Comparison of ENCODE assay signal across 22 cellular contexts in the genomic region with DNA sequence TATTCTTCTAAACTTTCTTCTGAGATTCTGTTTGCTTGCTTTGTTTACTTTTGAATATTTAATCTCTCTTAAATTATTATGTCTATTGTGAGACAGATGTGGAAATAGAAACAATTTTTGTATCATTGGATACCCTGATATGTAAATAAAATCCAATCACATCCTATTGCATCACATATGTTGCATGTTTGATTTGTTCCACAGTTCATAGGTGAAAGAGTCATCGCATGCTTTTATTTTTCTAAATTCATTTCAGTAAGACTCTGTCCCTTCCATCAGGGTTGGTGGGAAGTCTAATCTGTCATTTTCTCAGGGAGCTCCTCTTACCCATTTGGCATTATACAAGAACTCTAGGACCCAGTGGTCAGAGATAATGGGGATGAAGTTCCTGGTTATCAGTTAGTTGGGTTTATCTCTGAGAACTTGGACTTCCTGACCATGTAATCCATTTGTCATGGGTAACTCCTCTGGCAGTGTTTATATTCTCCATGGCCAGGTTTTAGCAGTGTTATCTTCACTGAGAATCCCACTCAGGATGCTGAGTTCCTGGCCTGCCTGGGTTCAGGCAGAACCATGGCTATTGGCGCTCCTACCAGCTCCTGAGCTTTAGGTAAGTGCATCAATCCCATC.
DNase-seq lines count a peak whose midpoint lies in the region; ATAC-seq, FAIRE-seq and TF ChIP-seq lines count a peak whose summit lies in the region.
"Had no signal": no experiment of that assay in that cellular context is flagged by ENCODE, and none has a peak within 500 bp of the region (broad histone marks: within the 10 kb centered on the region; RNA-seq: fewer than 3 reads in every experiment).

No MANE protein-coding gene starts in this region.

- ATAC-seq in K562: peak; percentile 72
- ATAC-seq: PC-3 had no signal

- CTCF ChIA-PET in K562 (lab: Yijun Ruan, JAX; ENCODE audit: low intra/inter-chr PET ratio): no interaction called here
- CTCF ChIA-PET in SK-N-SH (lab: Yijun Ruan, JAX): interaction anchor here (0.6 to 5.3 kb wide), 3 partner anchors 8 to 128 kb away, joined by 3 to 24 read pairs (median 3); no protein-coding TSS in a partner anchor

- no peaks in the 10 kb centered on the region for H3K9me3 ChIP-seq in SJCRH30 (replicated peaks)
- H3K9me3 ChIP-seq in K562 (replicated peaks; ENCODE audit: control insufficient read depth, insufficient read depth, low read depth, low read length): no peaks in the 10 kb centered on the region
- H3K9me3 ChIP-seq in adrenal gland (replicated peaks in 1 of 3): no peaks in the 10 kb centered on the region
- no peaks in the 10 kb centered on the region for H3K9me3 ChIP-seq in SK-N-SH
- H3K9me3 ChIP-seq in hepatocyte (ENCODE audit: low read depth): no peaks in the 10 kb centered on the region
- H3K9me3 ChIP-seq: BE2C had no signal

- WGBS in K562 (ENCODE audit: insufficient coverage, low coverage, missing lambda C conversion rate): 10% methylated on average over 2 of the region's 2 CpGs
- no CpG with 5 or more reads among the region's 2 CpGs for WGBS in mesendoderm (ENCODE audit: extremely low coverage, insufficient coverage, low lambda C conversion rate)
- WGBS in adrenal gland, 4 donors: 92 to 98% (median 98%) methylated on average over 2 of the region's 2 CpGs
- WGBS in SK-N-SH (ENCODE audit: low lambda C conversion rate): 93% methylated on average over 2 of the region's 2 CpGs
- 100% methylated on average over 2 of the region's 2 CpGs for WGBS in hepatocyte (ENCODE audit: low lambda C conversion rate, missing lambda C conversion rate)

- peak; percentile 58; the same call in 1 of the 2 replicates for TF ChIP-seq EP300 in K562 (IDR thresholded peaks at IDR 0.05; ENCODE audit: low read length)
- TF ChIP-seq EP300 in SK-N-SH (IDR thresholded peaks at IDR 0.05; ENCODE audit: borderline replicate concordance in 1 of 2, low read depth in 1 of 2, low read length in 1 of 2): no peak

- H3K4ac ChIP-seq in mesendoderm (ENCODE audit: low read depth, low read length): no peak overlapping the region

- BruUV-seq in K562 (replicated peaks; lab: Mats Ljungman, UMichigan): no TSS peak

- H2BK5ac ChIP-seq in mesendoderm (ENCODE audit: low read length): no peak overlapping the region

- H3K4me2 ChIP-seq in K562 (ENCODE audit: insufficient read depth, low read length) (peak overlapping the region; percentile 43; the same call in 1 of the 2 replicates), mesendoderm (ENCODE audit: low read length) (no peak overlapping the region), SK-N-SH (no peak overlapping the region), hepatocyte (no peak overlapping the region)

- H2AFZ ChIP-seq in K562 (ENCODE audit: low read depth, low read length) (peak overlapping the region; percentile 51; the same call in 1 of the 2 replicates), SK-N-SH (ENCODE audit: low read depth) (no peak overlapping the region), hepatocyte (no peak overlapping the region)

- H3K27ac ChIP-seq in SJCRH30 (peak overlapping the region; percentile 99), K562 (ENCODE audit: extremely low read depth, low read depth, low read length) (no peak overlapping the region), mesendoderm (ENCODE audit: low read depth, low read length) (no peak overlapping the region), adrenal gland (peak overlapping the region in 1 of 5 donors; percentile 10), SK-N-SH (ENCODE audit: low read depth in 2 of 2, low read length in 1 of 2) (no peak overlapping the region), hepatocyte (no peak overlapping the region)
- H3K27ac ChIP-seq: HL-60, SK-N-MC had no signal

- H2AK5ac ChIP-seq in mesendoderm (ENCODE audit: low read length): no peak overlapping the region

- no peak overlapping the region for H3K56ac ChIP-seq in mesendoderm (ENCODE audit: low read length)

- no peaks in the 10 kb centered on the region for H3K79me1 ChIP-seq in mesendoderm (ENCODE audit: low read length)

- intact Hi-C loops in K562 (cut with micrococcal nuclease): no loop called here
- intact Hi-C loops in adrenal gland (cut with DNase I): no loop called here

- POLR2A ChIA-PET in K562 (lab: Yijun Ruan, JAX) (interaction anchor here (0.7 to 1.0 kb wide), 3 partner anchors 19 to 54 kb away, joined by 4 to 5 read pairs (median 4); no protein-coding TSS in a partner anchor), SK-N-SH (lab: Yijun Ruan, JAX) (no interaction called here)

- no peak overlapping the region for H3K9ac ChIP-seq in K562 (ENCODE audit: insufficient read depth in 1 of 2, low read depth in 2 of 2, low read length in 2 of 2)
- no peak overlapping the region for H3K9ac ChIP-seq in mesendoderm (ENCODE audit: low read length)
- H3K9ac ChIP-seq in SK-N-SH: no peak overlapping the region

- TF ChIP-seq POLR2A in K562 (conservative IDR thresholded peaks at IDR 0.05) (no peak), adrenal gland (IDR thresholded peaks at IDR 0.05) (no peak)

- H4K20me1 ChIP-seq in K562 (replicated peaks; ENCODE audit: control insufficient read depth, insufficient read depth, low read length): no peaks in the 10 kb centered on the region
- no peaks in the 10 kb centered on the region for H4K20me1 ChIP-seq in SK-N-SH (ENCODE audit: insufficient read depth)
- no peaks in the 10 kb centered on the region for H4K20me1 ChIP-seq in hepatocyte (ENCODE audit: insufficient read depth, poor library complexity, severe bottlenecking)

- no peaks in the 10 kb centered on the region for H3F3A ChIP-seq in SK-N-SH (replicated peaks; ENCODE audit: insufficient read depth)

- H4K5ac ChIP-seq in mesendoderm (ENCODE audit: low read length): no peak overlapping the region

- H3K79me2 ChIP-seq in K562 (ENCODE audit: control insufficient read depth, insufficient read depth, low read length) (no peaks in the 10 kb centered on the region), mesendoderm (ENCODE audit: control insufficient read depth, insufficient read depth, low read length) (no peaks in the 10 kb centered on the region), SK-N-SH (ENCODE audit: insufficient read depth) (no peaks in the 10 kb centered on the region), hepatocyte (no peaks in the 10 kb centered on the region)

- in situ Hi-C loops in K562 (cut with MboI): no loop called here

- peak; percentile 48 for DNase-seq in CMK (ENCODE audit: low read depth)
- DNase-seq in SJCRH30: peak; percentile 72 to 96
- DNase-seq in K562 (ENCODE audit: extremely low read depth in 1 of 4, low spot score in 3 of 4): peak in 2 of 4 experiments; percentile 39 to 58
- DNase-seq in mesendoderm: peak; percentile 64
- no peak for DNase-seq in adrenal gland
- no peak for DNase-seq in SK-N-SH
- DNase-seq in cortex of kidney (lab: John Stamatoyannopoulos, UW): no peak
- DNase-seq in hepatocyte (ENCODE audit: low spot score): no peak
- DNase-seq: BE2C, DMS79, GOT3, HCEC 1CT, MV-4-11, NCI-H1694, NCI-H2081 treated with DMSO at 0.1 percent for 48 hours, NCI-H446 treated with DMSO at 0.1 percent for 48 hours, NCI-H526 treated with DMSO at 0.1 percent for 48 hours, PC-3, Right ventricle myocardium superior had no signal

- H4K8ac ChIP-seq in mesendoderm (ENCODE audit: low read depth, low read length): no peak overlapping the region

- no peaks in the 10 kb centered on the region for H3K9me2 ChIP-seq in SK-N-SH
- H3K9me2 ChIP-seq in hepatocyte (replicated peaks; ENCODE audit: insufficient read depth): no peaks in the 10 kb centered on the region

- no peaks in the 10 kb centered on the region for H3K9me1 ChIP-seq in K562 (ENCODE audit: control insufficient read depth, insufficient read depth, low read length)

- H3K23ac ChIP-seq in mesendoderm (ENCODE audit: low read length): no peak overlapping the region

- H3K4me3 ChIP-seq in SJCRH30: peak overlapping the region; percentile 51
- no peak overlapping the region for H3K4me3 ChIP-seq in K562
- H3K4me3 ChIP-seq in mesendoderm (ENCODE audit: low read length): no peak overlapping the region
- no peak overlapping the region for H3K4me3 ChIP-seq in adrenal gland
- H3K4me3 ChIP-seq in SK-N-SH (ENCODE audit: low read depth in 2 of 2, low read length in 1 of 2): no peak overlapping the region
- H3K4me3 ChIP-seq in hepatocyte: no peak overlapping the region
- H3K4me3 ChIP-seq: SK-N-MC had no signal

- H3K4me1 ChIP-seq in SJCRH30 (peaks cover 24% of the 10 kb centered on the region), K562 (replicated peaks in 1 of 2; ENCODE audit: control insufficient read depth in 2 of 2, insufficient read depth in 2 of 2, low read length in 2 of 2) (peaks cover 0 to 14% of the 10 kb centered on the region in 2 experiments; a peak in 3 of 5 replicates), mesendoderm (ENCODE audit: control insufficient read depth, low read depth, low read length) (no peaks in the 10 kb centered on the region), adrenal gland (replicated peaks in 1 of 2) (no peaks in the 10 kb centered on the region), SK-N-SH (ENCODE audit: control insufficient read depth in 1 of 2, insufficient read depth in 2 of 2, low read depth in 1 of 2, low read length in 1 of 2) (peaks cover 0 to 6% of the 10 kb centered on the region in 2 experiments; a peak in 2 of 4 replicates), hepatocyte (ENCODE audit: insufficient read depth) (no peaks in the 10 kb centered on the region)
- H3K4me1 ChIP-seq: BE2C had no signal

- peak; percentile 23 for FAIRE-seq in K562 (lab: Jason Lieb, UNC)
- FAIRE-seq: A204.1 had no signal

- no peak for TF ChIP-seq CTCF in K562 (IDR thresholded peaks at IDR 0.05 in 2 of 3, conservative IDR thresholded peaks at IDR 0.05 in 1 of 3; ENCODE audit: insufficient read depth in 2 of 3, low read depth in 1 of 3, low read length in 3 of 3)
- TF ChIP-seq CTCF in adrenal gland (IDR thresholded peaks at IDR 0.05): no peak
- no peak for TF ChIP-seq CTCF in SK-N-SH (IDR thresholded peaks at IDR 0.05)
- TF ChIP-seq CTCF in hepatocyte (IDR thresholded peaks at IDR 0.05; ENCODE audit: poor library complexity): no peak

- H2BK15ac ChIP-seq in mesendoderm (replicated peaks; ENCODE audit: low read depth): no peak overlapping the region

- no peaks in the 10 kb centered on the region for H3K27me3 ChIP-seq in SJCRH30
- no peaks in the 10 kb centered on the region for H3K27me3 ChIP-seq in K562 (ENCODE audit: control insufficient read depth in 2 of 2, insufficient read depth in 2 of 2, low read length in 2 of 2)
- no peaks in the 10 kb centered on the region for H3K27me3 ChIP-seq in mesendoderm (ENCODE audit: insufficient read depth, low read length, poor library complexity)
- H3K27me3 ChIP-seq in adrenal gland: no peaks in the 10 kb centered on the region
- no peaks in the 10 kb centered on the region for H3K27me3 ChIP-seq in SK-N-SH (ENCODE audit: insufficient read depth)
- H3K27me3 ChIP-seq in hepatocyte: no peaks in the 10 kb centered on the region
- H3K27me3 ChIP-seq: BE2C had no signal

- TF ChIP-seq RAD21 in K562 (CRISPR knock-in tag; conservative IDR thresholded peaks at IDR 0.05 in 1 of 2, IDR thresholded peaks at IDR 0.05 in 1 of 2) (no peak), SK-N-SH (IDR thresholded peaks at IDR 0.05; ENCODE audit: low read length) (no peak)

- no peak overlapping the region for H3K18ac ChIP-seq in mesendoderm (ENCODE audit: low read length)

- no peak overlapping the region for H2BK120ac ChIP-seq in mesendoderm (ENCODE audit: low read depth, low read length)

- H3K36me3 ChIP-seq in SJCRH30: no peaks in the 10 kb centered on the region; the same call in 1 of the 2 replicates
- H3K36me3 ChIP-seq in K562 (ENCODE audit: control insufficient read depth, insufficient read depth, low read length): no peaks in the 10 kb centered on the region
- no peaks in the 10 kb centered on the region for H3K36me3 ChIP-seq in mesendoderm (ENCODE audit: control insufficient read depth, insufficient read depth, low read length)
- no peaks in the 10 kb centered on the region for H3K36me3 ChIP-seq in adrenal gland (replicated peaks in 1 of 2)
- H3K36me3 ChIP-seq in SK-N-SH (replicated peaks in 1 of 2; ENCODE audit: control insufficient read depth in 1 of 2, insufficient read depth in 2 of 2, low read length in 1 of 2): no peaks in the 10 kb centered on the region
- no peaks in the 10 kb centered on the region for H3K36me3 ChIP-seq in hepatocyte (replicated peaks; ENCODE audit: insufficient read depth, low read depth)
- H3K36me3 ChIP-seq: BE2C had no signal

Comparison
In these comparisons a context has a peak if more than half of its experiments do, and no peak if none do; other contexts are left out.
1. DNase-seq: peak in CMK (single experiment), SJCRH30 (2 of 2) and mesendoderm (single experiment); none in adrenal gland (0 of 7), SK-N-SH (single experiment), cortex of kidney (single experiment) and hepatocyte (single experiment).